14 cellular contexts compared by ENCODE assay signal in the genomic region with DNA sequence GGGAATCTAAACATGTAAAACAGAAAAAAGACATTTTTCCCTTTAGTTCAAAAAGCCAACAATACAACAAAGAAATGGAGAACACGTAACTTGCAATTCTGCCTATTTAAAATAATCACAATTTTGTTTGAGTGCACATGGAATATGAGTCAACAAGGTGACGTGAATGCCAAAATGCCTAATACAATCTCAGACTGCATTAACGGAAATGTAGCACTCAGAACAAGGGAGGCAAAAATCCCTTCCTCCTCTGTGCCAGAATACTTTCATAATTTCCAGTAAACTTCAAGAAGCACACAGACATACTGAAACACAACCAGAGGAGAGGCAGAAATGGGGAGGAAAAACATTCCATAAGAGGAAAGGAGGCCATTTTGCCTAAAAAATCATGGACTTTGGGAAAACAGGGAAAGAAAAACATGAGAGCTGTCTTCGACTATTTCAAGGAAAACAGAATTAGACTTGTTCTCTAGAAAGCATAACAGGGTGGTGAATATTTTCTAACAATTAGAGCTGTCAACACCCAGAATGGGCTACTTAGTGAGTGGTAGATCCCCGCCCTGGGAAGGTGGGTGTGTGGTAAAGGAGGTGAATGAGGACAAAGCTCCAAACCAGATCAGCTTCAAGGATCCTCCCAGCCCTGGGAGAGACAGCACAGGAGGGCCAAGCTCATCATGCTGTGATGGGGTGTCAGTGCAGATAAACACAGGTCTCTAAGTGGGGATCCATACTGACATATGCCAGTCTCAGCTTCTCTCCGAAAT. TPM values are rescaled to one million over a fixed set of nuclear protein-coding genes. Genes with fewer than 3 reads are reported as not detected.
DNase-seq lines count a peak whose midpoint lies in the region; ATAC-seq and TF ChIP-seq lines count a peak whose summit lies in the region.
"Had no signal": no experiment of that assay in that cellular context is flagged by ENCODE, and none has a peak within 500 bp of the region (broad histone marks: within the 10 kb centered on the region; RNA-seq: fewer than 3 reads in every experiment).

No MANE protein-coding gene starts in this region.

- H3K27ac ChIP-seq in adipose tissue (ENCODE audit: low read depth, low read length) (peak overlapping the region; percentile 72), tibial artery (peak overlapping the region; percentile 13 to 43)

- H3K27me3 Mint-ChIP-seq in mesothelial cell of epicardium (ENCODE audit: low read depth): no peaks in the 10 kb centered on the region
- no peaks in the 10 kb centered on the region for H3K27me3 Mint-ChIP-seq in activated CD4-positive, alpha-beta memory T cell treated with anti-CD3 and anti-CD28 coated beads, Interleukin-2, amount 10 ng/mL, durations not matched to agents 7 days and 5 days
- H3K27me3 Mint-ChIP-seq: stimulated activated naive CD8-positive, alpha-beta T cell treated with anti-CD3 and anti-CD28 coated beads, Interleukin-15, amount 100 ng/mL, for 72 hours had no signal

- peaks cover 0 to 12% (median 0%) of the 10 kb centered on the region in 4 donors for H3K4me1 ChIP-seq in tibial artery

- WGBS in adipose tissue, 3 donors: 71 to 81% (median 72%) methylated on average over 6 of the region's 6 CpGs

- no peak overlapping the region for H3K4me3 ChIP-seq in tibial artery

- intact Hi-C loops in tibial artery (cut with DNase I; ENCODE audit: low total_unique reads): no loop called here

- H3K4me3 Mint-ChIP-seq in mesothelial cell of epicardium: no peak overlapping the region
- H3K4me3 Mint-ChIP-seq in activated CD4-positive, alpha-beta memory T cell treated with anti-CD3 and anti-CD28 coated beads, Interleukin-2, amount 10 ng/mL, durations not matched to agents 7 days and 5 days: no peak overlapping the region
- H3K4me3 Mint-ChIP-seq: stimulated activated naive CD8-positive, alpha-beta T cell treated with anti-CD3 and anti-CD28 coated beads, Interleukin-15, amount 100 ng/mL, for 72 hours had no signal

- H3K36me3 ChIP-seq in tibial artery: peaks cover 45 to 90% (median 59%) of the 10 kb centered on the region in 3 donors

- H3K27ac Mint-ChIP-seq in mesothelial cell of epicardium: peak overlapping the region; percentile 27
- no peak overlapping the region for H3K27ac Mint-ChIP-seq in activated CD4-positive, alpha-beta memory T cell treated with anti-CD3 and anti-CD28 coated beads, Interleukin-2, amount 10 ng/mL, durations not matched to agents 7 days and 5 days
- H3K27ac Mint-ChIP-seq: stimulated activated naive CD8-positive, alpha-beta T cell treated with anti-CD3 and anti-CD28 coated beads, Interleukin-15, amount 100 ng/mL, for 72 hours had no signal

- TF ChIP-seq CTCF in mesothelial cell of epicardium (IDR thresholded peaks at IDR 0.05; ENCODE audit: unreplicated experiment) (no peak), tibial artery (IDR thresholded peaks at IDR 0.05) (no peak)

- ATAC-seq in HG02678 (IDR thresholded peaks at IDR 0.05; ENCODE audit: unreplicated experiment) (no peak), HG03159 (IDR thresholded peaks at IDR 0.05; ENCODE audit: unreplicated experiment) (no peak)
- ATAC-seq: stimulated activated naive CD8-positive, alpha-beta T cell treated with anti-CD3 and anti-CD28 coated beads, Interleukin-15, amount 100 ng/mL, for 72 hours had no signal

- H3K9me3 ChIP-seq in tibial artery: no peaks in the 10 kb centered on the region

- H3K4me1 Mint-ChIP-seq in mesothelial cell of epicardium: peaks cover 3% of the 10 kb centered on the region
- H3K4me1 Mint-ChIP-seq in activated CD4-positive, alpha-beta memory T cell treated with anti-CD3 and anti-CD28 coated beads, Interleukin-2, amount 10 ng/mL, durations not matched to agents 7 days and 5 days: no peaks in the 10 kb centered on the region
- H3K4me1 Mint-ChIP-seq: stimulated activated naive CD8-positive, alpha-beta T cell treated with anti-CD3 and anti-CD28 coated beads, Interleukin-15, amount 100 ng/mL, for 72 hours had no signal

- peaks cover 8% of the 10 kb centered on the region for H3K36me3 Mint-ChIP-seq in mesothelial cell of epicardium
- no peaks in the 10 kb centered on the region for H3K36me3 Mint-ChIP-seq in activated CD4-positive, alpha-beta memory T cell treated with anti-CD3 and anti-CD28 coated beads, Interleukin-2, amount 10 ng/mL, durations not matched to agents 7 days and 5 days (ENCODE audit: low read depth)

- H3K9me3 Mint-ChIP-seq in mesothelial cell of epicardium: no peaks in the 10 kb centered on the region
- no peaks in the 10 kb centered on the region for H3K9me3 Mint-ChIP-seq in activated CD4-positive, alpha-beta memory T cell treated with anti-CD3 and anti-CD28 coated beads, Interleukin-2, amount 10 ng/mL, durations not matched to agents 7 days and 5 days
- H3K9me3 Mint-ChIP-seq: stimulated activated naive CD8-positive, alpha-beta T cell treated with anti-CD3 and anti-CD28 coated beads, Interleukin-15, amount 100 ng/mL, for 72 hours had no signal

- H3K27me3 ChIP-seq in tibial artery: no peaks in the 10 kb centered on the region

- peak; percentile 78 for DNase-seq in fibroblast of peridontal ligament (ENCODE audit: extremely low read depth)
- no peak for DNase-seq in mesothelial cell of epicardium (ENCODE audit: low spot score in 2 of 2, unreplicated experiment in 2 of 2)
- no peak for DNase-seq in tibial artery
- DNase-seq in RKO (ENCODE audit: low spot score): no peak
- DNase-seq in activated CD4-positive, alpha-beta memory T cell treated with anti-CD3 and anti-CD28 coated beads, Interleukin-2, amount 10 ng/mL, durations not matched to agents 7 days and 5 days: no peak
- DNase-seq: activated T-cell treated with anti-CD3 and anti-CD28 coated beads for 4 hours; caudate nucleus; NCI-H1092 treated with DMSO at 0.1 percent for 48 hours; NCI-H748 treated with DMSO at 0.1 percent for 48 hours; posterior cingulate gyrus; stimulated activated naive CD8-positive, alpha-beta T cell treated with anti-CD3 and anti-CD28 coated beads, Interleukin-15, amount 100 ng/mL, for 72 hours had no signal

- CTCF ChIA-PET in activated CD4-positive, alpha-beta memory T cell treated with anti-CD3 and anti-CD28 coated beads, Interleukin-2, amount 10 ng/mL, durations not matched to agents 7 days and 5 days (lab: Charles Lee): interaction anchor here (0.7 to 1.5 kb wide), 2 partner anchors 17 to 277 kb away, joined by 3 to 5 read pairs; no protein-coding TSS in a partner anchor

- POLR2A ChIA-PET in activated CD4-positive, alpha-beta memory T cell treated with anti-CD3 and anti-CD28 coated beads, Interleukin-2, amount 10 ng/mL, durations not matched to agents 7 days and 5 days (lab: Charles Lee): no interaction called here

RNA-seq across cellular contexts. Expression of gene ABCA1, which starts 48.2 kb away (rescaled TPM):
- 10 to 100 TPM in 2 of 3 donors, 1 to 10 TPM in 1; 2.8 to 38.1 (median 14.4) TPM for polyA plus RNA-seq in adipose tissue
- 35.3 to 39.9 TPM (median 37.3 TPM) in 3 replicates for total RNA-seq in mesothelial cell of epicardium
- 1 to 10 TPM in 1 of 2 experiments, under 1 TPM in 1; 0.93 to 1.6 TPM for total RNA-seq in activated CD4-positive, alpha-beta memory T cell treated with anti-CD3 and anti-CD28 coated beads, Interleukin-2, amount 10 ng/mL, durations not matched to agents 7 days and 5 days

Comparison
In these comparisons a context has a peak if more than half of its experiments do, and no peak if none do; other contexts are left out.
1. RNA of gene ABCA1, which starts 48.2 kb away (total RNA-seq): 35.3 to 39.9 TPM in mesothelial cell of epicardium; 0.93 to 1.6 TPM in activated CD4-positive, alpha-beta memory T cell treated with anti-CD3 and anti-CD28 coated beads, Interleukin-2, amount 10 ng/mL, durations not matched to agents 7 days and 5 days; every median in the first group is over 10 times any median in the second.